ENCODE assay signal across 28 cellular contexts in genomic region chr3:48629894-48630293, GRCh38. TPM values are rescaled to one million over a fixed set of nuclear protein-coding genes. Genes with fewer than 3 reads are reported as not detected.
DNase-seq lines count a peak whose midpoint lies in the region; ATAC-seq, FAIRE-seq and TF ChIP-seq lines count a peak whose summit lies in the region.
"Had no signal": no experiment of that assay in that cellular context is flagged by ENCODE, and none has a peak within 500 bp of the region (broad histone marks: within the 10 kb centered on the region; RNA-seq: fewer than 3 reads in every experiment).

No MANE protein-coding gene starts in this region.

- no peak for ATAC-seq in HepG2
- ATAC-seq in right lobe of liver, result no peak
- ATAC-seq in RWPE2 (ENCODE audit: low read depth), result no peak
- ATAC-seq in HG03439 (IDR thresholded peaks at IDR 0.05; ENCODE audit: unreplicated experiment), result no peak
- ATAC-seq: A549, GM12878 had no signal

- H3K4me1 ChIP-seq in HepG2 (ENCODE audit: insufficient read depth, low read length) (peaks cover 59% of the 10 kb centered on the region), right lobe of liver (peaks cover 0 to 9% (median 0%) of the 10 kb centered on the region in 4 donors), RWPE2 (ENCODE audit: insufficient read depth, poor library complexity, severe bottlenecking) (peaks cover 4% of the 10 kb centered on the region)
- H3K4me1 ChIP-seq: BE2C had no signal

- DNase-seq in HepG2 (ENCODE audit: low spot score), result no peak
- no peak for DNase-seq in right lobe of liver
- peak; percentile 56 for DNase-seq in RWPE2 (ENCODE audit: low spot score)
- no peak for DNase-seq in nephron progenitor cell
- peak; percentile 48 for DNase-seq in posterior vena cava (ENCODE audit: low spot score)
- no peak for DNase-seq in progenitor cell of endocrine pancreas (ENCODE audit: low spot score, unreplicated experiment)
- DNase-seq in osteocyte (ENCODE audit: extremely low spot score, unreplicated experiment), result no peak
- DNase-seq: 8988T; ACHN; AML-193; BE2C; CD4-positive, alpha-beta T cell; CD8-positive, alpha-beta memory T cell; DMS 273 treated with DMSO at 0.1 percent for 48 hours; DMS79; EL; GDM1; GM23248; H7; HCEC 1CT had no signal

- no peak overlapping the region for H2AFZ ChIP-seq in HepG2 (ENCODE audit: low read length)
- H2AFZ ChIP-seq: GM23248 had no signal

- H3K27me3 ChIP-seq in HepG2 (ENCODE audit: control insufficient read depth in 1 of 2, insufficient read depth in 2 of 2, low read length in 2 of 2) (no peaks in the 10 kb centered on the region; a peak in 1 of 5 replicates), right lobe of liver (no peaks in the 10 kb centered on the region), RWPE2 (ENCODE audit: insufficient read depth, poor library complexity, severe bottlenecking) (no peaks in the 10 kb centered on the region)
- H3K27me3 ChIP-seq: BE2C; BLaER1 treated with 17β-estradiol and CSF1 and Interleukin-3, amounts not matched to agents 10 nM and 100 nM had no signal

- H3K9me3 ChIP-seq in HepG2 (ENCODE audit: low read length) (no peaks in the 10 kb centered on the region), right lobe of liver (no peaks in the 10 kb centered on the region), RWPE2 (ENCODE audit: severe bottlenecking) (no peaks in the 10 kb centered on the region)
- H3K9me3 ChIP-seq: A549; BE2C; BLaER1 treated with 17β-estradiol and CSF1 and Interleukin-3, amounts not matched to agents 10 nM and 100 nM had no signal

- H3K4me2 ChIP-seq in HepG2 (ENCODE audit: low read depth, low read length), result no peak overlapping the region
- H3K4me2 ChIP-seq: A549; BLaER1 treated with 17β-estradiol and CSF1 and Interleukin-3, amounts not matched to agents 10 nM and 100 nM had no signal

- no peak overlapping the region for H3K9ac ChIP-seq in HepG2 (ENCODE audit: insufficient read depth, low read depth, low read length)
- H3K9ac ChIP-seq: BLaER1 treated with 17β-estradiol and CSF1 and Interleukin-3, amounts not matched to agents 10 nM and 100 nM; GM23248 had no signal

- TF ChIP-seq EP300 in HepG2 (IDR thresholded peaks at IDR 0.05; ENCODE audit: low read depth in 2 of 2, low read length in 2 of 2) (no peak), HepG2 (CRISPR knock-in tag; IDR thresholded peaks at IDR 0.05; ENCODE audit: borderline replicate concordance) (no peak)

- H3K36me3 Mint-ChIP-seq in nephron progenitor cell (ENCODE audit: low read depth), result peaks cover 38% of the 10 kb centered on the region
- H3K36me3 Mint-ChIP-seq in progenitor cell of endocrine pancreas (ENCODE audit: insufficient read depth), result peaks cover 14% of the 10 kb centered on the region
- peaks cover 46% of the 10 kb centered on the region for H3K36me3 Mint-ChIP-seq in osteocyte (ENCODE audit: unreplicated experiment)

- no peak overlapping the region for H3K27ac ChIP-seq in HepG2 (ENCODE audit: extremely low read length, insufficient read depth, low read length)
- H3K27ac ChIP-seq in right lobe of liver, result no peak overlapping the region
- H3K27ac ChIP-seq in RWPE2 (ENCODE audit: poor library complexity, severe bottlenecking), result no peak overlapping the region
- H3K27ac ChIP-seq: A549; BLaER1 treated with 17β-estradiol and CSF1 and Interleukin-3, amounts not matched to agents 10 nM and 100 nM; GM23248 had no signal

- H3K4me1 Mint-ChIP-seq in nephron progenitor cell (peaks cover 57% of the 10 kb centered on the region), progenitor cell of endocrine pancreas (ENCODE audit: low read depth) (peaks cover 6% of the 10 kb centered on the region), osteocyte (ENCODE audit: unreplicated experiment) (peaks cover 15% of the 10 kb centered on the region)

- intact Hi-C loops in HepG2 (cut with micrococcal nuclease; ENCODE audit: unreplicated experiment), result no loop called here
- intact Hi-C loops in right lobe of liver (cut with DNase I), result no loop called here
- intact Hi-C loops in posterior vena cava (cut with DNase I), result no loop called here

- TF ChIP-seq CTCF in HepG2 (CRISPR knock-in tag; IDR thresholded peaks at IDR 0.05) (no peak), right lobe of liver (IDR thresholded peaks at IDR 0.05) (no peak), RWPE2 (IDR thresholded peaks at IDR 0.05; ENCODE audit: poor library complexity, severe bottlenecking) (no peak), nephron progenitor cell (IDR thresholded peaks at IDR 0.05) (no peak), progenitor cell of endocrine pancreas (IDR thresholded peaks at IDR 0.05; ENCODE audit: unreplicated experiment) (no peak), osteocyte (IDR thresholded peaks at IDR 0.05) (no peak)

- POLR2A ChIA-PET in HepG2 (lab: Yijun Ruan, JAX), result no interaction called here

- FAIRE-seq in HepG2 (lab: Jason Lieb, UNC), result no peak
- FAIRE-seq: A549, D721Med, GM12878, GM19239, H1 had no signal

- H3K79me2 ChIP-seq in HepG2 (ENCODE audit: insufficient read depth, low read length), result peaks cover 32% of the 10 kb centered on the region

- H3K27ac Mint-ChIP-seq in nephron progenitor cell, result peak overlapping the region; percentile 85
- H3K27ac Mint-ChIP-seq in progenitor cell of endocrine pancreas, result no peak overlapping the region
- H3K27ac Mint-ChIP-seq in osteocyte (ENCODE audit: unreplicated experiment), result no peak overlapping the region
- H3K27ac Mint-ChIP-seq: CD4-positive, alpha-beta T cell; CD8-positive, alpha-beta memory T cell had no signal

- H3K27me3 Mint-ChIP-seq in nephron progenitor cell (ENCODE audit: low read depth, poor library complexity), result no peaks in the 10 kb centered on the region
- peaks cover 6% of the 10 kb centered on the region for H3K27me3 Mint-ChIP-seq in progenitor cell of endocrine pancreas
- H3K27me3 Mint-ChIP-seq in osteocyte (ENCODE audit: unreplicated experiment), result no peaks in the 10 kb centered on the region
- H3K27me3 Mint-ChIP-seq: CD4-positive, alpha-beta T cell had no signal

- no peaks in the 10 kb centered on the region for H4K20me1 ChIP-seq in HepG2 (ENCODE audit: insufficient read depth, low read length)

- no TSS peak for BruUV-seq in HepG2 (replicated peaks; lab: Mats Ljungman, UMichigan)

- CTCF ChIA-PET in HepG2 (lab: Yijun Ruan, JAX; ENCODE audit: low intra/inter-chr PET ratio, low total read pairs), result no interaction called here

- no peak for TF ChIP-seq RAD21 in HepG2 (CRISPR knock-in tag; IDR thresholded peaks at IDR 0.05)

- H3K9me3 Mint-ChIP-seq in nephron progenitor cell (no peaks in the 10 kb centered on the region), progenitor cell of endocrine pancreas (ENCODE audit: low read depth) (no peaks in the 10 kb centered on the region), osteocyte (ENCODE audit: unreplicated experiment) (no peaks in the 10 kb centered on the region)
- H3K9me3 Mint-ChIP-seq: CD4-positive, alpha-beta T cell; CD8-positive, alpha-beta memory T cell had no signal

- H3K36me3 ChIP-seq in HepG2 (replicated peaks in 1 of 2; ENCODE audit: control insufficient read depth in 1 of 2, insufficient read depth in 2 of 2, low read length in 2 of 2) (peaks cover 27 to 88% of the 10 kb centered on the region in 2 experiments), right lobe of liver (peaks cover 0 to 7% (median 0%) of the 10 kb centered on the region in 4 donors), RWPE2 (ENCODE audit: low read depth) (peaks cover 85% of the 10 kb centered on the region)
- H3K36me3 ChIP-seq: BE2C had no signal

- H3K4me3 Mint-ChIP-seq in nephron progenitor cell (no peak overlapping the region), progenitor cell of endocrine pancreas (ENCODE audit: low read depth) (no peak overlapping the region), osteocyte (ENCODE audit: unreplicated experiment) (no peak overlapping the region)
- H3K4me3 Mint-ChIP-seq: CD14-positive monocyte; CD4-positive, alpha-beta T cell had no signal

- TF ChIP-seq POLR2A in HepG2 (IDR thresholded peaks at IDR 0.05; ENCODE audit: insufficient read depth in 1 of 2, low read depth in 2 of 2, low read length in 2 of 2) (no peak), right lobe of liver (IDR thresholded peaks at IDR 0.05) (no peak)

- WGBS in HepG2 (ENCODE audit: low lambda C conversion rate), result 87% methylated on average over 5 of the region's 12 CpGs
- 100% methylated on average over 3 of the region's 12 CpGs for WGBS in right lobe of liver (ENCODE audit: insufficient coverage, low coverage, low lambda C conversion rate, missing lambda C conversion rate)

- H3K4me3 ChIP-seq in HepG2 (replicated peaks in 1 of 3; ENCODE audit: insufficient read depth in 1 of 3, low read depth in 2 of 3, low read length in 3 of 3), result no peak overlapping the region
- no peak overlapping the region for H3K4me3 ChIP-seq in right lobe of liver
- no peak overlapping the region for H3K4me3 ChIP-seq in RWPE2 (ENCODE audit: severe bottlenecking)
- H3K4me3 ChIP-seq: A549; BLaER1 treated with 17β-estradiol and CSF1 and Interleukin-3, amounts not matched to agents 10 nM and 100 nM; GM12878; GM23248 had no signal

- in situ Hi-C loops in HepG2 (cut with HindIII; ENCODE audit: extremely low pct_ligation_motif_present, low pct_unique_long_range_greater_than_20kb), result no loop called here

RNA-seq across cellular contexts. Expression of gene SLC26A6, which starts 5.4 kb away (rescaled TPM):
- 10.3 and 40.7 TPM in 2 replicates for total RNA-seq in HepG2 (2016; rRNA removed; fragmentation: Illumina TruSeq; extraction: Trizol)
- 8.0 and 8.2 TPM in 2 replicates for total RNA-seq in HepG2 (2016; cell fraction: cytosol; rRNA removed; fragmentation: Illumina TruSeq; extraction: Trizol; ENCODE audit: low read depth)
- total RNA-seq in HepG2 (2016; cell fraction: insoluble cytoplasmic fraction; rRNA removed; fragmentation: Illumina TruSeq; extraction: Trizol), result 9.6 and 38.5 TPM in 2 replicates
- total RNA-seq in HepG2 (2016; cell fraction: membrane; rRNA removed; fragmentation: Illumina TruSeq; extraction: Trizol), result 8.3 and 9.4 TPM in 2 replicates
- 50.7 and 62.0 TPM in 2 replicates for total RNA-seq in HepG2 (2016; cell fraction: nucleus; rRNA removed; fragmentation: Illumina TruSeq; extraction: Trizol)
- polyA plus RNA-seq in HepG2 (2011; rRNA removed), result 184 and 298 TPM in 2 replicates
- 90.8 and 93.6 TPM in 2 replicates for polyA plus RNA-seq in HepG2 (2011; cell fraction: cytosol; rRNA removed)
- polyA plus RNA-seq in HepG2 (2011; cell fraction: nucleus; rRNA removed), result 3,075 and 3,281 TPM in 2 replicates
- polyA plus RNA-seq in HepG2 (2012), result 163 and 233 TPM in 2 replicates
- polyA plus RNA-seq in HepG2 (2016; cell fraction: cytosol; fragmentation: Illumina TruSeq; extraction: Trizol; ENCODE audit: low read depth), result 3.5 and 4.6 TPM in 2 replicates
- 6.7 and 9.8 TPM in 2 replicates for polyA plus RNA-seq in HepG2 (2016; cell fraction: insoluble cytoplasmic fraction; fragmentation: Illumina TruSeq; extraction: Trizol; ENCODE audit: low read depth)
- 4.9 and 6.2 TPM in 2 replicates for polyA plus RNA-seq in HepG2 (2016; cell fraction: membrane; fragmentation: Illumina TruSeq; extraction: Trizol; ENCODE audit: low read depth)
- polyA plus RNA-seq in HepG2 (2016; cell fraction: nucleus; fragmentation: Illumina TruSeq; extraction: Trizol; ENCODE audit: insufficient read depth, low read depth), result 133 and 147 TPM in 2 replicates
- polyA minus RNA-seq in HepG2 (2011; rRNA and poly(A)+ RNA removed; ENCODE audit: low replicate concordance), result 56.2 and 422 TPM in 2 replicates
- 79.8 and 100 TPM in 2 replicates for polyA minus RNA-seq in HepG2 (2011; cell fraction: cytosol; rRNA and poly(A)+ RNA removed)
- polyA minus RNA-seq in HepG2 (2011; cell fraction: nucleus; rRNA and poly(A)+ RNA removed), result 459 and 526 TPM in 2 replicates
- 1 to 10 TPM; 6.6 to 9.9 (median 8.6) TPM for total RNA-seq in right lobe of liver
- 10 to 100 TPM in 1 of 2 donors, 1 to 10 TPM in 1; 7.0 to 11.7 TPM for total RNA-seq in posterior vena cava
- 31.0 and 35.9 TPM in 2 replicates for total RNA-seq in progenitor cell of endocrine pancreas
- 63.8 and 66.2 TPM in 2 replicates for total RNA-seq in osteocyte

RNA-seq across cellular contexts. Expression of gene TMEM89, which starts 8.3 kb away (rescaled TPM):
- total RNA-seq in HepG2 (2016; rRNA removed; fragmentation: Illumina TruSeq; extraction: Trizol), result 0.31 TPM in 1 of 2 replicates, not detected in the other
- total RNA-seq in HepG2 (2016; cell fraction: cytosol; rRNA removed; fragmentation: Illumina TruSeq; extraction: Trizol; ENCODE audit: low read depth), result not detected in 2 replicates
- total RNA-seq in HepG2 (2016; cell fraction: insoluble cytoplasmic fraction; rRNA removed; fragmentation: Illumina TruSeq; extraction: Trizol), result 0.32 TPM in 1 of 2 replicates, not detected in the other
- not detected in 2 replicates for total RNA-seq in HepG2 (2016; cell fraction: membrane; rRNA removed; fragmentation: Illumina TruSeq; extraction: Trizol)
- total RNA-seq in HepG2 (2016; cell fraction: nucleus; rRNA removed; fragmentation: Illumina TruSeq; extraction: Trizol), result not detected in 2 replicates
- polyA plus RNA-seq in HepG2 (2011; rRNA removed), result 0.30 and 0.59 TPM in 2 replicates
- polyA plus RNA-seq in HepG2 (2011; cell fraction: cytosol; rRNA removed), result not detected in 2 replicates
- 2.5 and 4.9 TPM in 2 replicates for polyA plus RNA-seq in HepG2 (2011; cell fraction: nucleus; rRNA removed)
- 0.25 and 0.27 TPM in 2 replicates for polyA plus RNA-seq in HepG2 (2012)
- not detected in 2 replicates for polyA plus RNA-seq in HepG2 (2016; cell fraction: cytosol; fragmentation: Illumina TruSeq; extraction: Trizol; ENCODE audit: low read depth)
- not detected in 2 replicates for polyA plus RNA-seq in HepG2 (2016; cell fraction: insoluble cytoplasmic fraction; fragmentation: Illumina TruSeq; extraction: Trizol; ENCODE audit: low read depth)
- polyA plus RNA-seq in HepG2 (2016; cell fraction: membrane; fragmentation: Illumina TruSeq; extraction: Trizol; ENCODE audit: low read depth), result not detected in 2 replicates
- polyA plus RNA-seq in HepG2 (2016; cell fraction: nucleus; fragmentation: Illumina TruSeq; extraction: Trizol; ENCODE audit: insufficient read depth, low read depth), result not detected in 2 replicates
- 0.68 TPM in 1 of 2 replicates, not detected in the other for polyA minus RNA-seq in HepG2 (2011; rRNA and poly(A)+ RNA removed; ENCODE audit: low replicate concordance)
- not detected in 2 replicates for polyA minus RNA-seq in HepG2 (2011; cell fraction: cytosol; rRNA and poly(A)+ RNA removed)
- polyA minus RNA-seq in HepG2 (2011; cell fraction: nucleus; rRNA and poly(A)+ RNA removed), result 1.1 and 2.4 TPM in 2 replicates
- not detected for total RNA-seq in right lobe of liver
- not detected for total RNA-seq in posterior vena cava
- total RNA-seq in progenitor cell of endocrine pancreas, result 0.49 TPM in 1 of 2 replicates, not detected in the other
- not detected in 2 replicates for total RNA-seq in osteocyte
- total RNA-seq: CD4-positive, alpha-beta T cell; CD8-positive, alpha-beta memory T cell; GM12878; GM23248; H1; H7 had no signal
- polyA plus RNA-seq: A549; CD14-positive monocyte; CD8-positive, alpha-beta memory T cell; GM12878; GM23248; H1 had no signal

RNA-seq across cellular contexts. Expression of gene UQCRC1, which starts 20.4 kb away (rescaled TPM):
- total RNA-seq in HepG2 (2016; rRNA removed; fragmentation: Illumina TruSeq; extraction: Trizol) (273 and 316 TPM in 2 replicates), right lobe of liver (100 to 1,000 TPM; 176 to 329 (median 213) TPM), posterior vena cava (100 to 1,000 TPM; 134 to 135 TPM), progenitor cell of endocrine pancreas (209 and 219 TPM in 2 replicates), osteocyte (201 and 202 TPM in 2 replicates)
- 111 and 125 TPM in 2 replicates for total RNA-seq in HepG2 (2016; cell fraction: cytosol; rRNA removed; fragmentation: Illumina TruSeq; extraction: Trizol; ENCODE audit: low read depth)
- total RNA-seq in HepG2 (2016; cell fraction: insoluble cytoplasmic fraction; rRNA removed; fragmentation: Illumina TruSeq; extraction: Trizol), result 277 and 308 TPM in 2 replicates
- total RNA-seq in HepG2 (2016; cell fraction: membrane; rRNA removed; fragmentation: Illumina TruSeq; extraction: Trizol), result 130 and 146 TPM in 2 replicates
- total RNA-seq in HepG2 (2016; cell fraction: nucleus; rRNA removed; fragmentation: Illumina TruSeq; extraction: Trizol), result 180 and 194 TPM in 2 replicates
- 680 and 772 TPM in 2 replicates for polyA plus RNA-seq in HepG2 (2011; rRNA removed)
- polyA plus RNA-seq in HepG2 (2011; cell fraction: cytosol; rRNA removed), result 928 and 1,184 TPM in 2 replicates
- polyA plus RNA-seq in HepG2 (2011; cell fraction: nucleus; rRNA removed), result 761 and 810 TPM in 2 replicates
- polyA plus RNA-seq in HepG2 (2012), result 354 and 462 TPM in 2 replicates
- polyA plus RNA-seq in HepG2 (2016; cell fraction: cytosol; fragmentation: Illumina TruSeq; extraction: Trizol; ENCODE audit: low read depth), result 101 and 102 TPM in 2 replicates
- polyA plus RNA-seq in HepG2 (2016; cell fraction: insoluble cytoplasmic fraction; fragmentation: Illumina TruSeq; extraction: Trizol; ENCODE audit: low read depth), result 253 and 261 TPM in 2 replicates
- polyA plus RNA-seq in HepG2 (2016; cell fraction: membrane; fragmentation: Illumina TruSeq; extraction: Trizol; ENCODE audit: low read depth), result 99.7 and 108 TPM in 2 replicates
- 230 and 250 TPM in 2 replicates for polyA plus RNA-seq in HepG2 (2016; cell fraction: nucleus; fragmentation: Illumina TruSeq; extraction: Trizol; ENCODE audit: insufficient read depth, low read depth)
- polyA minus RNA-seq in HepG2 (2011; rRNA and poly(A)+ RNA removed; ENCODE audit: low replicate concordance), result 1,601 and 2,541 TPM in 2 replicates
- polyA minus RNA-seq in HepG2 (2011; cell fraction: cytosol; rRNA and poly(A)+ RNA removed), result 429 and 449 TPM in 2 replicates
- polyA minus RNA-seq in HepG2 (2011; cell fraction: nucleus; rRNA and poly(A)+ RNA removed), result 214 and 290 TPM in 2 replicates

RNA-seq across cellular contexts. Expression of gene CELSR3, which starts 32.8 kb away (rescaled TPM):
- total RNA-seq in HepG2 (2016; rRNA removed; fragmentation: Illumina TruSeq; extraction: Trizol) (3.2 and 5.4 TPM in 2 replicates), right lobe of liver (under 1 TPM; 0.15 to 0.68 (median 0.34) TPM), posterior vena cava (under 1 TPM; 0.65 to 0.67 TPM), progenitor cell of endocrine pancreas (14.9 and 15.2 TPM in 2 replicates), osteocyte (7.1 and 7.4 TPM in 2 replicates)
- 0.35 and 0.51 TPM in 2 replicates for total RNA-seq in HepG2 (2016; cell fraction: cytosol; rRNA removed; fragmentation: Illumina TruSeq; extraction: Trizol; ENCODE audit: low read depth)
- total RNA-seq in HepG2 (2016; cell fraction: insoluble cytoplasmic fraction; rRNA removed; fragmentation: Illumina TruSeq; extraction: Trizol), result 2.7 and 5.4 TPM in 2 replicates
- 1.1 and 1.2 TPM in 2 replicates for total RNA-seq in HepG2 (2016; cell fraction: membrane; rRNA removed; fragmentation: Illumina TruSeq; extraction: Trizol)
- 7.5 and 9.6 TPM in 2 replicates for total RNA-seq in HepG2 (2016; cell fraction: nucleus; rRNA removed; fragmentation: Illumina TruSeq; extraction: Trizol)
- polyA plus RNA-seq in HepG2 (2011; rRNA removed), result 6.7 and 8.3 TPM in 2 replicates
- 4.1 and 5.0 TPM in 2 replicates for polyA plus RNA-seq in HepG2 (2011; cell fraction: cytosol; rRNA removed)
- polyA plus RNA-seq in HepG2 (2011; cell fraction: nucleus; rRNA removed), result 54.2 and 80.2 TPM in 2 replicates
- polyA plus RNA-seq in HepG2 (2012), result 8.0 and 10.5 TPM in 2 replicates
- 0.34 and 0.35 TPM in 2 replicates for polyA plus RNA-seq in HepG2 (2016; cell fraction: cytosol; fragmentation: Illumina TruSeq; extraction: Trizol; ENCODE audit: low read depth)
- polyA plus RNA-seq in HepG2 (2016; cell fraction: insoluble cytoplasmic fraction; fragmentation: Illumina TruSeq; extraction: Trizol; ENCODE audit: low read depth), result 2.4 and 3.0 TPM in 2 replicates
- 0.61 and 0.63 TPM in 2 replicates for polyA plus RNA-seq in HepG2 (2016; cell fraction: membrane; fragmentation: Illumina TruSeq; extraction: Trizol; ENCODE audit: low read depth)
- 27.4 and 28.0 TPM in 2 replicates for polyA plus RNA-seq in HepG2 (2016; cell fraction: nucleus; fragmentation: Illumina TruSeq; extraction: Trizol; ENCODE audit: insufficient read depth, low read depth)
- polyA minus RNA-seq in HepG2 (2011; rRNA and poly(A)+ RNA removed; ENCODE audit: low replicate concordance), result 6.7 and 18.0 TPM in 2 replicates
- 6.9 and 7.0 TPM in 2 replicates for polyA minus RNA-seq in HepG2 (2011; cell fraction: cytosol; rRNA and poly(A)+ RNA removed)
- polyA minus RNA-seq in HepG2 (2011; cell fraction: nucleus; rRNA and poly(A)+ RNA removed), result 18.9 and 19.6 TPM in 2 replicates
- polyA plus RNA-seq: CD14-positive monocyte had no signal

RNA-seq across cellular contexts. Expression of gene COL7A1, which starts 34.8 kb away (rescaled TPM):
- total RNA-seq in HepG2 (2016; rRNA removed; fragmentation: Illumina TruSeq; extraction: Trizol) (0.55 and 2.7 TPM in 2 replicates), right lobe of liver (1 to 10 TPM in 4 of 6 experiments, under 1 TPM in 2; 0.31 to 1.7 (median 1.1) TPM), posterior vena cava (1 to 10 TPM; 4.2 to 5.3 TPM), progenitor cell of endocrine pancreas (31.5 and 38.4 TPM in 2 replicates), osteocyte (16.6 and 18.9 TPM in 2 replicates)
- total RNA-seq in HepG2 (2016; cell fraction: cytosol; rRNA removed; fragmentation: Illumina TruSeq; extraction: Trizol; ENCODE audit: low read depth), result 0.09 and 0.30 TPM in 2 replicates
- total RNA-seq in HepG2 (2016; cell fraction: insoluble cytoplasmic fraction; rRNA removed; fragmentation: Illumina TruSeq; extraction: Trizol), result 0.46 and 3.8 TPM in 2 replicates
- 0.40 and 0.41 TPM in 2 replicates for total RNA-seq in HepG2 (2016; cell fraction: membrane; rRNA removed; fragmentation: Illumina TruSeq; extraction: Trizol)
- 3.5 and 6.0 TPM in 2 replicates for total RNA-seq in HepG2 (2016; cell fraction: nucleus; rRNA removed; fragmentation: Illumina TruSeq; extraction: Trizol)
- 11.7 and 18.1 TPM in 2 replicates for polyA plus RNA-seq in HepG2 (2011; rRNA removed)
- 1.7 and 1.9 TPM in 2 replicates for polyA plus RNA-seq in HepG2 (2011; cell fraction: cytosol; rRNA removed)
- polyA plus RNA-seq in HepG2 (2011; cell fraction: nucleus; rRNA removed), result 238 and 263 TPM in 2 replicates
- polyA plus RNA-seq in HepG2 (2012), result 19.3 and 24.8 TPM in 2 replicates
- polyA plus RNA-seq in HepG2 (2016; cell fraction: cytosol; fragmentation: Illumina TruSeq; extraction: Trizol; ENCODE audit: low read depth), result 0.10 TPM in 1 of 2 replicates, not detected in the other
- polyA plus RNA-seq in HepG2 (2016; cell fraction: insoluble cytoplasmic fraction; fragmentation: Illumina TruSeq; extraction: Trizol; ENCODE audit: low read depth), result 0.54 and 0.62 TPM in 2 replicates
- polyA plus RNA-seq in HepG2 (2016; cell fraction: membrane; fragmentation: Illumina TruSeq; extraction: Trizol; ENCODE audit: low read depth), result 0.23 and 0.29 TPM in 2 replicates
- polyA plus RNA-seq in HepG2 (2016; cell fraction: nucleus; fragmentation: Illumina TruSeq; extraction: Trizol; ENCODE audit: insufficient read depth, low read depth), result 20.6 and 20.8 TPM in 2 replicates
- 7.3 and 44.5 TPM in 2 replicates for polyA minus RNA-seq in HepG2 (2011; rRNA and poly(A)+ RNA removed; ENCODE audit: low replicate concordance)
- polyA minus RNA-seq in HepG2 (2011; cell fraction: cytosol; rRNA and poly(A)+ RNA removed), result 1.4 and 2.4 TPM in 2 replicates
- polyA minus RNA-seq in HepG2 (2011; cell fraction: nucleus; rRNA and poly(A)+ RNA removed), result 12.9 and 14.3 TPM in 2 replicates
- polyA plus RNA-seq: CD8-positive, alpha-beta memory T cell had no signal

Comparison
In these comparisons a context has a peak if more than half of its experiments do, and no peak if none do; other contexts are left out.
1. DNase-seq: peak in RWPE2 (single experiment) and posterior vena cava (single experiment); none in HepG2 (single experiment), right lobe of liver (0 of 3), nephron progenitor cell (single experiment), progenitor cell of endocrine pancreas (single experiment) and osteocyte (single experiment).